ENCODE assay signal across 11 cellular contexts in genomic region chr6:38808039-38808438, GRCh38.
"Had no signal": no experiment of that assay in that cellular context is flagged by ENCODE, and none has a peak within 500 bp of the region (broad histone marks: within the 10 kb centered on the region; RNA-seq: fewer than 3 reads in every experiment).

No MANE protein-coding gene starts in this region.

- H3K4me3 ChIP-seq: adrenal gland, ascending aorta, body of pancreas, breast epithelium, cardiac muscle cell had no signal

- H3K36me3 ChIP-seq: adrenal gland, ascending aorta, brain microvascular endothelial cell, breast epithelium, cardiac muscle cell had no signal

- H3K27ac ChIP-seq: adrenal gland, ascending aorta, body of pancreas, brain microvascular endothelial cell, breast epithelium, cardiac muscle cell had no signal

- H3K9me3 ChIP-seq: adrenal gland, ascending aorta, body of pancreas, breast epithelium had no signal

- ATAC-seq: activated naive CD4-positive, alpha-beta T cell treated with anti-CD3 and anti-CD28 coated beads, Interleukin-2, amount 50 U/mL, for 72 hours; activated naive CD8-positive, alpha-beta T cell treated with anti-CD3 and anti-CD28 coated beads, Interleukin-2, amount 50 U/mL, for 24 hours; activated T-cell treated with anti-CD3 and anti-CD28 coated beads, Interleukin-2, amount 50 U/mL, for 4 hours; activated T-cell treated with anti-CD3 and anti-CD28 coated beads, Interleukin-2, amount 50 U/mL, for 72 hours; activated T-helper 17 cell treated with anti-CD3 and anti-CD28 coated beads, Interleukin-2, amount 50 U/mL, for 72 hours; body of pancreas had no signal

- H3K4me1 ChIP-seq: adrenal gland, ascending aorta, body of pancreas, breast epithelium had no signal
